ENCODE assay signal across 9 cellular contexts in the genomic region with DNA sequence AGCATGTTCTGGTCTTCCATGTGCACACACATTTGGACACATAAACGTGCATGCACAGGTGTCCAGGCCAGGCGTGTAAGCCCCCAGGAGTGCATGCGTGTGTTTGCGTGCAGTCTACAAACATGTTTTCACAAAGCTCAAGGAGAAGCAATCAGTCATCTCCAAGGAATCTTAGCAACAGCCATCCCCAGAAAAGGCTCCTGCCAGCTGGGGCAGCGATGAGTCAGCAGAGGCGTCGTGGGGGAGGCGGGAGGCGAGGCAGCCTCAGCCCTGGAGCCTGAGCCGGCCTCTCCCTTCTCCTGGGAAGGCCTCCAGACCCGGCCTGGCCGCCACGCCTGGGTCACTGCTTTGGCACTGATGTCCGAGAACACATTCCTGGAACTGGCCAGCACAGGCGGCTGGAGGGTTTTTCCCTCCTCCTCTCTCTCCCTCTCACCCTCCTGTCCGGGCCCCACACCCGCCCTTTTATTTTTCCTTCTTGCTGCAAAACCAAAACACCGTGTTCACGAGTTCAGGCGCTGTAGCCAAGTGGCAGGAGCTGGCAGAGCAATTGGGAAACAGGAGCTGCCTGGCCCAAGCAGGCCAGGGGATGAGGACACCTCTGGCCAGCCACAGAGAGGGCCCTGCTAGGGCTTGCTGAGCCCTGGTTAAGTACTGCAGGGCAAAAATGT.
DNase-seq lines count a peak whose midpoint lies in the region; ATAC-seq, FAIRE-seq and TF ChIP-seq lines count a peak whose summit lies in the region.
"Had no signal": no experiment of that assay in that cellular context is flagged by ENCODE, and none has a peak within 500 bp of the region (broad histone marks: within the 10 kb centered on the region; RNA-seq: fewer than 3 reads in every experiment).

No MANE protein-coding gene starts in this region.

- intact Hi-C loops in Calu3 (cut with micrococcal nuclease; ENCODE audit: unreplicated experiment) = loop anchor here (2.0 to 5.0 kb wide), 3 partner anchors 28 to 104 kb away; no protein-coding TSS in a partner anchor

- H3K4me3 Mint-ChIP-seq in Calu3 (ENCODE audit: low read depth, unreplicated experiment) = peak overlapping the region; percentile 55
- peak overlapping the region in 3 of 10 donors; percentile 36 to 48 (median 47) for H3K4me3 Mint-ChIP-seq in naive thymus-derived CD8-positive, alpha-beta T cell

- H3K27me3 ChIP-seq in HUES6 (ENCODE audit: control insufficient read depth, insufficient read depth, low read length) (no peaks in the 10 kb centered on the region), esophagus (ENCODE audit: control insufficient read depth in 1 of 2, insufficient read depth in 2 of 2, low read length in 2 of 2) (no peaks in the 10 kb centered on the region)

- H3K4me3 ChIP-seq in HUES6 (ENCODE audit: low read depth, low read length) (no peak overlapping the region), esophagus (ENCODE audit: low read depth in 1 of 2, low read length in 2 of 2) (no peak overlapping the region)

- H3K4me1 ChIP-seq in HUES6 (ENCODE audit: control insufficient read depth, insufficient read depth, low read length) (peaks cover 66% of the 10 kb centered on the region), esophagus (ENCODE audit: control insufficient read depth in 2 of 2, insufficient read depth in 2 of 2, low read length in 1 of 2) (peaks cover 10 to 31% of the 10 kb centered on the region in 2 donors)

- H3K27me3 Mint-ChIP-seq in Calu3 (ENCODE audit: unreplicated experiment) = no peaks in the 10 kb centered on the region
- no peaks in the 10 kb centered on the region for H3K27me3 Mint-ChIP-seq in naive thymus-derived CD8-positive, alpha-beta T cell

- POLR2A ChIA-PET in naive thymus-derived CD8-positive, alpha-beta T cell (lab: Charles Lee) = interaction anchor here (1.0 to 3.2 kb wide), 6 partner anchors 10 to 55 kb away, joined by 3 to 17 read pairs (median 4); no protein-coding TSS in a partner anchor

- ATAC-seq in SK-N-SH treated with all-trans-retinoic acid at 6 μM for 48 hours (peak; percentile 79), GM19324 (IDR thresholded peaks at IDR 0.05; ENCODE audit: low FRiP score, unreplicated experiment) (no peak)
- ATAC-seq in naive thymus-derived CD8-positive, alpha-beta T cell = no peak

- no TSS peak for BruUV-seq in Calu3 (replicated peaks; lab: Mats Ljungman, UMichigan)

- FAIRE-seq in urothelium cell line (lab: Jason Lieb, UNC) = peak; percentile 98
- FAIRE-seq: TTC549 had no signal

- H3K36me3 Mint-ChIP-seq in Calu3 (ENCODE audit: insufficient read depth, unreplicated experiment) = peaks cover 17% of the 10 kb centered on the region
- H3K36me3 Mint-ChIP-seq in naive thymus-derived CD8-positive, alpha-beta T cell = no peaks in the 10 kb centered on the region

- CTCF ChIA-PET in Calu3 (lab: Charles Lee) = interaction anchor here (0.6 to 2.7 kb wide), 15 partner anchors 18 to 152 kb away, joined by 3 to 17 read pairs (median 5); a partner anchor contains a TSS

- H3K27ac ChIP-seq in HUES6 (ENCODE audit: low read depth, low read length) = peak overlapping the region; percentile 81
- H3K27ac ChIP-seq in esophagus (ENCODE audit: low read depth in 2 of 2, low read length in 1 of 2) = peak overlapping the region; percentile 97 to 98

- no peaks in the 10 kb centered on the region for H3K9me3 ChIP-seq in HUES6 (ENCODE audit: control insufficient read depth, insufficient read depth, low read depth, low read length)
- no peaks in the 10 kb centered on the region for H3K9me3 ChIP-seq in esophagus (ENCODE audit: control insufficient read depth in 2 of 2, insufficient read depth in 1 of 2, low read depth in 1 of 2, low read length in 1 of 2)

- 14 to 16% methylated on average over 20 of the region's 20 CpGs for WGBS in esophagus, 2 donors

- H3K9ac ChIP-seq in HUES6 (ENCODE audit: low read length) = peak overlapping the region; percentile 63

- H3K36me3 ChIP-seq in HUES6 (ENCODE audit: control insufficient read depth, insufficient read depth, low read length) (no peaks in the 10 kb centered on the region), esophagus (ENCODE audit: control insufficient read depth in 2 of 2, insufficient read depth in 2 of 2, low read length in 1 of 2) (no peaks in the 10 kb centered on the region)

- no peak for TF ChIP-seq CTCF in Calu3 (IDR thresholded peaks at IDR 0.05; ENCODE audit: unreplicated experiment)

- peaks cover 63% of the 10 kb centered on the region for H3K4me1 Mint-ChIP-seq in Calu3 (ENCODE audit: low read depth, unreplicated experiment)
- peaks cover 7 to 54% (median 45%) of the 10 kb centered on the region in 4 donors for H3K4me1 Mint-ChIP-seq in naive thymus-derived CD8-positive, alpha-beta T cell

- H3K9me3 Mint-ChIP-seq in Calu3 (ENCODE audit: low read depth, unreplicated experiment) = no peaks in the 10 kb centered on the region
- no peaks in the 10 kb centered on the region for H3K9me3 Mint-ChIP-seq in naive thymus-derived CD8-positive, alpha-beta T cell

- peak overlapping the region; percentile 84 for H3K27ac Mint-ChIP-seq in Calu3 (ENCODE audit: unreplicated experiment)
- H3K27ac Mint-ChIP-seq in naive thymus-derived CD8-positive, alpha-beta T cell = peak overlapping the region in 1 of 10 donors; percentile 35

- DNase-seq in Calu3 (peak; percentile 92), mucosa of gallbladder (ENCODE audit: low spot score) (peak; percentile 96), urothelium cell line (ENCODE audit: low spot score) (peak; percentile 98)
- DNase-seq in naive thymus-derived CD8-positive, alpha-beta T cell = no peak

TF ChIP-seq in SK-N-SH treated with all-trans-retinoic acid at 6 μM for 48 hours, 23 proteins besides CTCF, POLR2A, EP300 and RAD21:
- peak; percentile 50 for TF ChIP-seq ZFP3 (CRISPR knock-in tag; IDR thresholded peaks at IDR 0.05)
- peak; percentile 17; the same call in 1 of the 2 replicates for TF ChIP-seq ISL1 (CRISPR knock-in tag; IDR thresholded peaks at IDR 0.05)
- TF ChIP-seq SNAI2 (CRISPR knock-in tag; IDR thresholded peaks at IDR 0.05) = 0 out of 2 replicates have a peak, but pooled peaks have one; percentile 41
- TF ChIP-seq, protein P1, sequence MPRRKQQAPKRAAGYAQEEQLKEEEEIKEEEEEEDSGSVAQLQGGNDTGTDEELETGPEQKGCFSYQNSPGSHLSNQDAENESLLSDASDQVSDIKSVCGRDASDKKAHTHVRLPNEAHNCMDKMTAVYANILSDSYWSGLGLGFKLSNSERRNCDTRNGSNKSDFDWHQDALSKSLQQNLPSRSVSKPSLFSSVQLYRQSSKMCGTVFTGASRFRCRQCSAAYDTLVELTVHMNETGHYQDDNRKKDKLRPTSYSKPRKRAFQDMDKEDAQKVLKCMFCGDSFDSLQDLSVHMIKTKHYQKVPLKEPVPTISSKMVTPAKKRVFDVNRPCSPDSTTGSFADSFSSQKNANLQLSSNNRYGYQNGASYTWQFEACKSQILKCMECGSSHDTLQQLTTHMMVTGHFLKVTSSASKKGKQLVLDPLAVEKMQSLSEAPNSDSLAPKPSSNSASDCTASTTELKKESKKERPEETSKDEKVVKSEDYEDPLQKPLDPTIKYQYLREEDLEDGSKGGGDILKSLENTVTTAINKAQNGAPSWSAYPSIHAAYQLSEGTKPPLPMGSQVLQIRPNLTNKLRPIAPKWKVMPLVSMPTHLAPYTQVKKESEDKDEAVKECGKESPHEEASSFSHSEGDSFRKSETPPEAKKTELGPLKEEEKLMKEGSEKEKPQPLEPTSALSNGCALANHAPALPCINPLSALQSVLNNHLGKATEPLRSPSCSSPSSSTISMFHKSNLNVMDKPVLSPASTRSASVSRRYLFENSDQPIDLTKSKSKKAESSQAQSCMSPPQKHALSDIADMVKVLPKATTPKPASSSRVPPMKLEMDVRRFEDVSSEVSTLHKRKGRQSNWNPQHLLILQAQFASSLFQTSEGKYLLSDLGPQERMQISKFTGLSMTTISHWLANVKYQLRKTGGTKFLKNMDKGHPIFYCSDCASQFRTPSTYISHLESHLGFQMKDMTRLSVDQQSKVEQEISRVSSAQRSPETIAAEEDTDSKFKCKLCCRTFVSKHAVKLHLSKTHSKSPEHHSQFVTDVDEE (CRISPR knock-in tag; IDR thresholded peaks at IDR 0.05) = peak; percentile 85
- TF ChIP-seq ZFP30 (CRISPR knock-in tag; IDR thresholded peaks at IDR 0.05) = no peak

Comparison
In these comparisons a context has a peak if more than half of its experiments do, and no peak if none do; other contexts are left out.
1. DNase-seq: peak in Calu3 (single experiment), mucosa of gallbladder (single experiment) and urothelium cell line (single experiment); none in naive thymus-derived CD8-positive, alpha-beta T cell (0 of 10).